1 cellular context compared by ENCODE assay signal in genomic region chr16:25257956-25258855, GRCh38.
TF ChIP-seq lines count a peak whose summit lies in the region.

No MANE protein-coding gene starts in this region.

TF ChIP-seq in WTC11, 78 proteins besides CTCF, POLR2A, EP300 and RAD21 (continued from another document):
- TF ChIP-seq, protein P1, sequence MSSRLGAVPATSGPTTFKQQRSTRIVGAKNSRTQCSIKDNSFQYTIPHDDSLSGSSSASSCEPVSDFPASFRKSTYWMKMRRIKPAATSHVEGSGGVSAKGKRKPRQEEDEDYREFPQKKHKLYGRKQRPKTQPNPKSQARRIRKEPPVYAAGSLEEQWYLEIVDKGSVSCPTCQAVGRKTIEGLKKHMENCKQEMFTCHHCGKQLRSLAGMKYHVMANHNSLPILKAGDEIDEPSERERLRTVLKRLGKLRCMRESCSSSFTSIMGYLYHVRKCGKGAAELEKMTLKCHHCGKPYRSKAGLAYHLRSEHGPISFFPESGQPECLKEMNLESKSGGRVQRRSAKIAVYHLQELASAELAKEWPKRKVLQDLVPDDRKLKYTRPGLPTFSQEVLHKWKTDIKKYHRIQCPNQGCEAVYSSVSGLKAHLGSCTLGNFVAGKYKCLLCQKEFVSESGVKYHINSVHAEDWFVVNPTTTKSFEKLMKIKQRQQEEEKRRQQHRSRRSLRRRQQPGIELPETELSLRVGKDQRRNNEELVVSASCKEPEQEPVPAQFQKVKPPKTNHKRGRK (CRISPR knock-in tag; IDR thresholded peaks at IDR 0.05; ENCODE audit: borderline replicate concordance): no peak
- TF ChIP-seq, protein P2, sequence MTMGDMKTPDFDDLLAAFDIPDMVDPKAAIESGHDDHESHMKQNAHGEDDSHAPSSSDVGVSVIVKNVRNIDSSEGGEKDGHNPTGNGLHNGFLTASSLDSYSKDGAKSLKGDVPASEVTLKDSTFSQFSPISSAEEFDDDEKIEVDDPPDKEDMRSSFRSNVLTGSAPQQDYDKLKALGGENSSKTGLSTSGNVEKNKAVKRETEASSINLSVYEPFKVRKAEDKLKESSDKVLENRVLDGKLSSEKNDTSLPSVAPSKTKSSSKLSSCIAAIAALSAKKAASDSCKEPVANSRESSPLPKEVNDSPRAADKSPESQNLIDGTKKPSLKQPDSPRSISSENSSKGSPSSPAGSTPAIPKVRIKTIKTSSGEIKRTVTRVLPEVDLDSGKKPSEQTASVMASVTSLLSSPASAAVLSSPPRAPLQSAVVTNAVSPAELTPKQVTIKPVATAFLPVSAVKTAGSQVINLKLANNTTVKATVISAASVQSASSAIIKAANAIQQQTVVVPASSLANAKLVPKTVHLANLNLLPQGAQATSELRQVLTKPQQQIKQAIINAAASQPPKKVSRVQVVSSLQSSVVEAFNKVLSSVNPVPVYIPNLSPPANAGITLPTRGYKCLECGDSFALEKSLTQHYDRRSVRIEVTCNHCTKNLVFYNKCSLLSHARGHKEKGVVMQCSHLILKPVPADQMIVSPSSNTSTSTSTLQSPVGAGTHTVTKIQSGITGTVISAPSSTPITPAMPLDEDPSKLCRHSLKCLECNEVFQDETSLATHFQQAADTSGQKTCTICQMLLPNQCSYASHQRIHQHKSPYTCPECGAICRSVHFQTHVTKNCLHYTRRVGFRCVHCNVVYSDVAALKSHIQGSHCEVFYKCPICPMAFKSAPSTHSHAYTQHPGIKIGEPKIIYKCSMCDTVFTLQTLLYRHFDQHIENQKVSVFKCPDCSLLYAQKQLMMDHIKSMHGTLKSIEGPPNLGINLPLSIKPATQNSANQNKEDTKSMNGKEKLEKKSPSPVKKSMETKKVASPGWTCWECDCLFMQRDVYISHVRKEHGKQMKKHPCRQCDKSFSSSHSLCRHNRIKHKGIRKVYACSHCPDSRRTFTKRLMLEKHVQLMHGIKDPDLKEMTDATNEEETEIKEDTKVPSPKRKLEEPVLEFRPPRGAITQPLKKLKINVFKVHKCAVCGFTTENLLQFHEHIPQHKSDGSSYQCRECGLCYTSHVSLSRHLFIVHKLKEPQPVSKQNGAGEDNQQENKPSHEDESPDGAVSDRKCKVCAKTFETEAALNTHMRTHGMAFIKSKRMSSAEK (CRISPR knock-in tag; IDR thresholded peaks at IDR 0.05; ENCODE audit: borderline replicate concordance): 0 out of 2 replicates have a peak, but pooled peaks have one; percentile 14
- TF ChIP-seq GTF2I (CRISPR knock-in tag; conservative IDR thresholded peaks at IDR 0.05): no peak
- TF ChIP-seq ZBTB21 (CRISPR knock-in tag; IDR thresholded peaks at IDR 0.05; ENCODE audit: borderline replicate concordance): no peak
- TF ChIP-seq, protein P3, sequence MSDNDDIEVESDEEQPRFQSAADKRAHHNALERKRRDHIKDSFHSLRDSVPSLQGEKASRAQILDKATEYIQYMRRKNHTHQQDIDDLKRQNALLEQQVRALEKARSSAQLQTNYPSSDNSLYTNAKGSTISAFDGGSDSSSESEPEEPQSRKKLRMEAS (CRISPR knock-in tag; IDR thresholded peaks at IDR 0.05): peak; percentile 71
- TF ChIP-seq SMAD4 (CRISPR knock-in tag; IDR thresholded peaks at IDR 0.05): 0 out of 2 replicates have a peak, but pooled peaks have one; percentile 67
- 0 out of 2 replicates have a peak, but pooled peaks have one; percentile 77 for TF ChIP-seq ZNF232 (CRISPR knock-in tag; IDR thresholded peaks at IDR 0.05)
- peak; percentile 71; the same call in 1 of the 2 replicates for TF ChIP-seq NFATC4 (CRISPR knock-in tag; IDR thresholded peaks at IDR 0.05)
- 0 out of 2 replicates have a peak, but pooled peaks have one; percentile 21 for TF ChIP-seq MLX (CRISPR knock-in tag; IDR thresholded peaks at IDR 0.05)
- 0 out of 2 replicates have a peak, but pooled peaks have one; percentile 38 for TF ChIP-seq EMX1 (CRISPR knock-in tag; IDR thresholded peaks at IDR 0.05)
- TF ChIP-seq NFYB (CRISPR knock-in tag; conservative IDR thresholded peaks at IDR 0.05; ENCODE audit: low read depth): no peak
- TF ChIP-seq RELA (CRISPR knock-in tag; IDR thresholded peaks at IDR 0.05; ENCODE audit: borderline replicate concordance): no peak; the same call in 1 of the 2 replicates
- TF ChIP-seq ZNF281 (CRISPR knock-in tag; IDR thresholded peaks at IDR 0.05): 0 out of 2 replicates have a peak, but pooled peaks have one; percentile 81
- peak; percentile 33; the same call in 1 of the 2 replicates for TF ChIP-seq TEAD1 (CRISPR knock-in tag; IDR thresholded peaks at IDR 0.05)
- TF ChIP-seq ZSCAN18 (CRISPR knock-in tag; IDR thresholded peaks at IDR 0.05): no peak
- TF ChIP-seq RORB (CRISPR knock-in tag; IDR thresholded peaks at IDR 0.05): no peak
- TF ChIP-seq, protein P4, sequence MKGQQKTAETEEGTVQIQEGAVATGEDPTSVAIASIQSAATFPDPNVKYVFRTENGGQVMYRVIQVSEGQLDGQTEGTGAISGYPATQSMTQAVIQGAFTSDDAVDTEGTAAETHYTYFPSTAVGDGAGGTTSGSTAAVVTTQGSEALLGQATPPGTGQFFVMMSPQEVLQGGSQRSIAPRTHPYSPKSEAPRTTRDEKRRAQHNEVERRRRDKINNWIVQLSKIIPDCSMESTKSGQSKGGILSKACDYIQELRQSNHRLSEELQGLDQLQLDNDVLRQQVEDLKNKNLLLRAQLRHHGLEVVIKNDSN (CRISPR knock-in tag; IDR thresholded peaks at IDR 0.05): peak; percentile 42; the same call in 1 of the 2 replicates
- peak; percentile 52; the same call in 1 of the 2 replicates for TF ChIP-seq GABPB1 (CRISPR knock-in tag; IDR thresholded peaks at IDR 0.05)
- TF ChIP-seq ZNF121 (CRISPR knock-in tag; IDR thresholded peaks at IDR 0.05): 0 out of 2 replicates have a peak, but pooled peaks have one; percentile 9
- no peak for TF ChIP-seq SOX15 (CRISPR knock-in tag; IDR thresholded peaks at IDR 0.05)
TF ChIP-seq in WTC11: peak in this region for 20.
